In genomic region chr4:12472082-12472481, GRCh38 we compare ENCODE assay signal across 28 cellular contexts.
"Had no signal": no experiment of that assay in that cellular context is flagged by ENCODE, and none has a peak within 500 bp of the region (broad histone marks: within the 10 kb centered on the region; RNA-seq: fewer than 3 reads in every experiment).

No MANE protein-coding gene starts in this region.

- H3K4me1 ChIP-seq: neural progenitor cell, parathyroid adenoma, psoas muscle, spleen, suprapubic skin, testis, tibial artery, upper lobe of left lung, vagina had no signal

- H3K27ac ChIP-seq: neural progenitor cell, ovary, parathyroid adenoma, psoas muscle, skin epidermis, spleen, suprapubic skin, testis, tibial artery, upper lobe of left lung, vagina had no signal

- H3K36me3 ChIP-seq: neural progenitor cell, ovary, spleen, suprapubic skin, tibial artery, upper lobe of left lung, vagina had no signal

- H3K4me2 ChIP-seq: neural progenitor cell, smooth muscle cell had no signal

- H3K9ac ChIP-seq: neural progenitor cell, parathyroid adenoma had no signal

- DNase-seq: natural killer cell; occipital lobe; ovary; posterior cingulate gyrus; psoas muscle; right cardiac atrium; spleen; stimulated activated CD4-positive, alpha-beta T cell treated with anti-CD3 and anti-CD28 coated beads, Interleukin-12 subunit alpha, Interleukin-12 subunit beta, amount 100 ng/mL, for 4 hours; stimulated activated CD4-positive, alpha-beta T cell treated with anti-CD3 and anti-CD28 coated beads, Interleukin-1b, Interleukin-23, amount 100 ng/mL, for 48 hours; stimulated activated CD4-positive, alpha-beta T cell treated with anti-CD3 and anti-CD28 coated beads, Interleukin-4, amount 100 ng/mL, for 1 hour; stimulated activated CD4-positive, alpha-beta T cell treated with anti-CD3 and anti-CD28 coated beads, Interleukin-4, amount 100 ng/mL, for 4 hours; stimulated activated CD8-positive, alpha-beta memory T cell treated with anti-CD3 and anti-CD28 coated beads, Interleukin-4, amount 100 ng/mL, for 48 hours; stimulated activated naive CD4-positive, alpha-beta T cell; stimulated activated naive CD8-positive, alpha-beta T cell treated with anti-CD3 and anti-CD28 coated beads, Interleukin-15, amount 100 ng/mL, for 72 hours; stimulated activated naive CD8-positive, alpha-beta T cell treated with anti-CD3 and anti-CD28 coated beads, Interleukin-15, Interleukin-2, amounts not matched to agents 100 U/mL and 50 U/mL, for 24 hours; substantia nigra; testis; tibial artery; upper lobe of left lung had no signal

- H3K4me3 ChIP-seq: neural progenitor cell, ovary, psoas muscle, skin epidermis, smooth muscle cell, spleen, suprapubic skin, testis, tibial artery, upper lobe of left lung, vagina had no signal

- H3K9me3 ChIP-seq: ovary, psoas muscle, suprapubic skin, testis, tibial artery, upper lobe of left lung, vagina had no signal

- ATAC-seq: natural killer cell; psoas muscle; right cardiac atrium; sciatic nerve; stimulated activated memory B cell treated with anti-CD40 and anti-IgM and Interleukin-4, amounts not matched to agents 10 μg/mL and 1 μg/mL and 100 μg/mL, for 72 hours; stimulated activated naive CD8-positive, alpha-beta T cell treated with anti-CD3 and anti-CD28 coated beads, Interleukin-15, amount 100 ng/mL, for 72 hours; stimulated activated naive CD8-positive, alpha-beta T cell treated with anti-CD3 and anti-CD28 coated beads, Interleukin-15, Interleukin-2, amounts not matched to agents 100 U/mL and 50 U/mL, for 24 hours had no signal

- H2AFZ ChIP-seq: neural progenitor cell, parathyroid adenoma had no signal

- H3K27me3 ChIP-seq: neural progenitor cell, ovary, spleen, suprapubic skin, testis, tibial artery, upper lobe of left lung, vagina had no signal

- FAIRE-seq: urothelium cell line had no signal

- H3K79me2 ChIP-seq: parathyroid adenoma had no signal
